Comparison of ENCODE assay signal across 17 cellular contexts in genomic region chr9:127384016-127384730, GRCh38. TPM values are rescaled to one million over a fixed set of nuclear protein-coding genes. Genes with fewer than 3 reads are reported as not detected.
DNase-seq lines count a peak whose midpoint lies in the region; ATAC-seq, FAIRE-seq and TF ChIP-seq lines count a peak whose summit lies in the region.
"Had no signal": no experiment of that assay in that cellular context is flagged by ENCODE, and none has a peak within 500 bp of the region (broad histone marks: within the 10 kb centered on the region; RNA-seq: fewer than 3 reads in every experiment).

No MANE protein-coding gene starts in this region.

- no peak overlapping the region for H3K4me3 Mint-ChIP-seq in stimulated activated naive CD8-positive, alpha-beta T cell treated with anti-CD3 and anti-CD28 coated beads, Interleukin-15, amount 100 ng/mL, for 72 hours
- peak overlapping the region; percentile 30 for H3K4me3 Mint-ChIP-seq in astrocyte (ENCODE audit: unreplicated experiment)
- H3K4me3 Mint-ChIP-seq in neural crest cell = no peak overlapping the region
- H3K4me3 Mint-ChIP-seq: CD4-positive, CD25-positive, alpha-beta regulatory T cell had no signal

- peaks cover 5% of the 10 kb centered on the region for H4K20me1 ChIP-seq in astrocyte (ENCODE audit: insufficient read depth, low read length)

- peak overlapping the region; percentile 28 to 55 for H3K27ac Mint-ChIP-seq in stimulated activated naive CD8-positive, alpha-beta T cell treated with anti-CD3 and anti-CD28 coated beads, Interleukin-15, amount 100 ng/mL, for 72 hours
- no peak overlapping the region for H3K27ac Mint-ChIP-seq in astrocyte (ENCODE audit: unreplicated experiment)
- H3K27ac Mint-ChIP-seq in neural crest cell (ENCODE audit: unreplicated experiment) = peak overlapping the region; percentile 48
- H3K27ac Mint-ChIP-seq: CD4-positive, CD25-positive, alpha-beta regulatory T cell had no signal

- ATAC-seq in stimulated activated naive CD8-positive, alpha-beta T cell treated with anti-CD3 and anti-CD28 coated beads, Interleukin-15, amount 100 ng/mL, for 72 hours = no peak
- ATAC-seq in stimulated activated naive CD8-positive, alpha-beta T cell treated with anti-CD3 and anti-CD28 coated beads, Interleukin-15, Interleukin-2, amounts not matched to agents 100 U/mL and 50 U/mL, for 24 hours = no peak
- ATAC-seq in left lobe of liver = no peak
- ATAC-seq in GM21390 (IDR thresholded peaks at IDR 0.05; ENCODE audit: unreplicated experiment) = no peak
- no peak for ATAC-seq in HG03439 (IDR thresholded peaks at IDR 0.05; ENCODE audit: unreplicated experiment)

- H3K9me3 ChIP-seq in astrocyte (ENCODE audit: insufficient read depth, low read depth, low read length) = no peaks in the 10 kb centered on the region

- H3K9me3 Mint-ChIP-seq in stimulated activated naive CD8-positive, alpha-beta T cell treated with anti-CD3 and anti-CD28 coated beads, Interleukin-15, amount 100 ng/mL, for 72 hours = no peaks in the 10 kb centered on the region
- H3K9me3 Mint-ChIP-seq in astrocyte (ENCODE audit: unreplicated experiment) (no peaks in the 10 kb centered on the region), neural crest cell (peaks cover 3% of the 10 kb centered on the region)

- H3K27me3 ChIP-seq in astrocyte (ENCODE audit: insufficient read depth, low read length) = peaks cover 39% of the 10 kb centered on the region
- H3K27me3 ChIP-seq: SJCRH30 had no signal

- H3K36me3 ChIP-seq in astrocyte (ENCODE audit: insufficient read depth, low read length) = no peaks in the 10 kb centered on the region
- H3K36me3 ChIP-seq: SJCRH30 had no signal

- H3K4me1 ChIP-seq in astrocyte (ENCODE audit: insufficient read depth, low read length) = peaks cover 12% of the 10 kb centered on the region

- no peak for FAIRE-seq in astrocyte (lab: Jason Lieb, UNC)
- FAIRE-seq: D721Med had no signal

- no peak overlapping the region for H3K9ac ChIP-seq in astrocyte (ENCODE audit: low read length)

- H3K36me3 Mint-ChIP-seq in astrocyte (ENCODE audit: low read depth, unreplicated experiment) (peaks cover 3% of the 10 kb centered on the region), neural crest cell (ENCODE audit: low read depth) (peaks cover 3% of the 10 kb centered on the region)
- H3K36me3 Mint-ChIP-seq: CD4-positive, CD25-positive, alpha-beta regulatory T cell had no signal

- peaks cover 39% of the 10 kb centered on the region for H3K4me1 Mint-ChIP-seq in stimulated activated naive CD8-positive, alpha-beta T cell treated with anti-CD3 and anti-CD28 coated beads, Interleukin-15, amount 100 ng/mL, for 72 hours
- H3K4me1 Mint-ChIP-seq in astrocyte (ENCODE audit: low read depth, unreplicated experiment) (peaks cover 16% of the 10 kb centered on the region), neural crest cell (peaks cover 14% of the 10 kb centered on the region)

- TF ChIP-seq CTCF in astrocyte (IDR thresholded peaks at IDR 0.05; ENCODE audit: insufficient read depth, low read depth, low read length) = no peak
- TF ChIP-seq CTCF in neural crest cell (conservative IDR thresholded peaks at IDR 0.05) = no peak

- no peak overlapping the region for H3K4me2 ChIP-seq in astrocyte (ENCODE audit: low read length)

- no peak overlapping the region for H3K27ac ChIP-seq in astrocyte (ENCODE audit: low read depth, low read length)
- H3K27ac ChIP-seq: SJCRH30 had no signal

- no peak for DNase-seq in stimulated activated naive CD8-positive, alpha-beta T cell treated with anti-CD3 and anti-CD28 coated beads, Interleukin-15, amount 100 ng/mL, for 72 hours
- DNase-seq in stimulated activated naive CD8-positive, alpha-beta T cell treated with anti-CD3 and anti-CD28 coated beads, Interleukin-15, Interleukin-2, amounts not matched to agents 100 U/mL and 50 U/mL, for 24 hours = no peak
- DNase-seq in astrocyte (ENCODE audit: low read depth) = no peak
- DNase-seq in neural crest cell (ENCODE audit: low read depth, low spot score) = no peak
- DNase-seq in left lobe of liver (ENCODE audit: low spot score) = no peak
- DNase-seq in HK-2 (ENCODE audit: unreplicated experiment) = no peak
- DNase-seq: CD4-positive, CD25-positive, alpha-beta regulatory T cell; DND-41; Kasumi-1; NCI-H1417; NCI-H2029; NCI-H510A treated with DMSO at 0.1 percent for 48 hours; RPMI8226; SJCRH30 had no signal

- H3K4me3 ChIP-seq in astrocyte (ENCODE audit: insufficient read depth, low read depth, low read length) = no peak overlapping the region
- H3K4me3 ChIP-seq: SJCRH30 had no signal

- H3K79me2 ChIP-seq in astrocyte (ENCODE audit: insufficient read depth, low read length) = no peaks in the 10 kb centered on the region

- peaks cover 80% of the 10 kb centered on the region for H3K27me3 Mint-ChIP-seq in stimulated activated naive CD8-positive, alpha-beta T cell treated with anti-CD3 and anti-CD28 coated beads, Interleukin-15, amount 100 ng/mL, for 72 hours
- peaks cover 24% of the 10 kb centered on the region for H3K27me3 Mint-ChIP-seq in astrocyte (ENCODE audit: low read depth, unreplicated experiment)
- no peaks in the 10 kb centered on the region for H3K27me3 Mint-ChIP-seq in neural crest cell (ENCODE audit: low read depth)

- H2AFZ ChIP-seq in astrocyte (ENCODE audit: low read depth, low read length) = no peak overlapping the region

RNA-seq across cellular contexts. Expression of gene SLC2A8, which starts 12.8 kb away (rescaled TPM):
- total RNA-seq in astrocyte (16.5 and 18.8 TPM in 2 replicates), neural crest cell (31.0 and 37.2 TPM in 2 replicates), left lobe of liver (26.3 TPM)

RNA-seq across cellular contexts. Expression of gene ZNF79, which starts 40.0 kb away (rescaled TPM):
- total RNA-seq in astrocyte = 10.5 and 11.5 TPM in 2 replicates
- 13.2 TPM in 2 replicates for total RNA-seq in neural crest cell
- 4.2 TPM for total RNA-seq in left lobe of liver
